ENCODE assay signal across 12 cellular contexts in genomic region chr6:35044771-35045275, GRCh38.
A peak's percentile ranks its signal among the peaks of the same experiment; 100 is the strongest.
DNase-seq lines count a peak whose midpoint lies in the region; ATAC-seq, FAIRE-seq and TF ChIP-seq lines count a peak whose summit lies in the region.
"Had no signal": no experiment of that assay in that cellular context is flagged by ENCODE, and none has a peak within 500 bp of the region (broad histone marks: within the 10 kb centered on the region; RNA-seq: fewer than 3 reads in every experiment).

No MANE protein-coding gene starts in this region.

- peaks cover 18% of the 10 kb centered on the region for H3K4me1 Mint-ChIP-seq in stimulated activated naive CD8-positive, alpha-beta T cell treated with anti-CD3 and anti-CD28 coated beads, Interleukin-15, amount 100 ng/mL, for 72 hours
- H3K4me1 Mint-ChIP-seq: memory B cell had no signal

- H3K4me3 ChIP-seq in MG63, result no peak overlapping the region
- H3K4me3 ChIP-seq in mesodermal cell (ENCODE audit: extremely low read depth, insufficient read depth, low read length, poor library complexity, severe bottlenecking), result no peak overlapping the region

- no peaks in the 10 kb centered on the region for H3K9me3 Mint-ChIP-seq in stimulated activated naive CD8-positive, alpha-beta T cell treated with anti-CD3 and anti-CD28 coated beads, Interleukin-15, amount 100 ng/mL, for 72 hours
- H3K9me3 Mint-ChIP-seq: memory B cell had no signal

- ATAC-seq in stimulated activated naive CD8-positive, alpha-beta T cell treated with anti-CD3 and anti-CD28 coated beads, Interleukin-15, amount 100 ng/mL, for 72 hours, result no peak
- no peak for ATAC-seq in GM19467 (IDR thresholded peaks at IDR 0.05; ENCODE audit: unreplicated experiment)

- H3K9me3 ChIP-seq in MG63 (no peaks in the 10 kb centered on the region), mesodermal cell (ENCODE audit: control insufficient read depth, low read length) (no peaks in the 10 kb centered on the region)

- no peaks in the 10 kb centered on the region for H3K27me3 ChIP-seq in MG63

- no peak overlapping the region for H3K27ac Mint-ChIP-seq in stimulated activated naive CD8-positive, alpha-beta T cell treated with anti-CD3 and anti-CD28 coated beads, Interleukin-15, amount 100 ng/mL, for 72 hours
- H3K27ac Mint-ChIP-seq: activated naive CD8-positive, alpha-beta T cell; memory B cell had no signal

- H3K27me3 Mint-ChIP-seq in stimulated activated naive CD8-positive, alpha-beta T cell treated with anti-CD3 and anti-CD28 coated beads, Interleukin-15, amount 100 ng/mL, for 72 hours, result no peaks in the 10 kb centered on the region
- H3K27me3 Mint-ChIP-seq: activated naive CD8-positive, alpha-beta T cell; memory B cell had no signal

- FAIRE-seq in H54 (lab: Jason Lieb, UNC), result no peak

- H3K27ac ChIP-seq in caudate nucleus (ENCODE audit: low read depth, low read length) (peak overlapping the region; percentile 98), mesodermal cell (ENCODE audit: low read depth, low read length, severe bottlenecking) (peak overlapping the region; percentile 72)

- WGBS in mesodermal cell (ENCODE audit: insufficient coverage in 2 of 2), 2 experiments, result 61 to 67% methylated on average over 2 of the region's 2 CpGs

- H3K4me1 ChIP-seq in mesodermal cell (ENCODE audit: control insufficient read depth, insufficient read depth, low read length, poor library complexity, severe bottlenecking), result peaks cover 50% of the 10 kb centered on the region

- DNase-seq in AG08395 (ENCODE audit: low spot score) (peak; percentile 22), MG63 (peak; percentile 65), caudate nucleus (lab: John Stamatoyannopoulos, UW) (no peak), H54 (ENCODE audit: insufficient read length, low spot score) (no peak), anterior cingulate cortex (lab: John Stamatoyannopoulos, UW) (no peak)
- no peak for DNase-seq in stimulated activated naive CD8-positive, alpha-beta T cell treated with anti-CD3 and anti-CD28 coated beads, Interleukin-15, amount 100 ng/mL, for 72 hours
- DNase-seq: DMS53, GOT3 had no signal

- no peak for TF ChIP-seq POLR2A in H54 (IDR thresholded peaks at IDR 0.05; ENCODE audit: low read depth, low read length)

- H3K36me3 ChIP-seq in MG63 (no peaks in the 10 kb centered on the region), mesodermal cell (ENCODE audit: control insufficient read depth, insufficient read depth, low read length) (peaks cover 11% of the 10 kb centered on the region)

- H3K4me3 Mint-ChIP-seq in stimulated activated naive CD8-positive, alpha-beta T cell treated with anti-CD3 and anti-CD28 coated beads, Interleukin-15, amount 100 ng/mL, for 72 hours, result no peak overlapping the region
- H3K4me3 Mint-ChIP-seq: activated naive CD8-positive, alpha-beta T cell; memory B cell had no signal

Comparison
In these comparisons a context has a peak if more than half of its experiments do, and no peak if none do; other contexts are left out.
1. DNase-seq: peak in AG08395 (single experiment) and MG63 (single experiment); none in caudate nucleus (0 of 61), stimulated activated naive CD8-positive, alpha-beta T cell treated with anti-CD3 and anti-CD28 coated beads, Interleukin-15, amount 100 ng/mL, for 72 hours (0 of 2), H54 (single experiment) and anterior cingulate cortex (0 of 58).